ENCODE assay signal across 23 cellular contexts in the genomic region with DNA sequence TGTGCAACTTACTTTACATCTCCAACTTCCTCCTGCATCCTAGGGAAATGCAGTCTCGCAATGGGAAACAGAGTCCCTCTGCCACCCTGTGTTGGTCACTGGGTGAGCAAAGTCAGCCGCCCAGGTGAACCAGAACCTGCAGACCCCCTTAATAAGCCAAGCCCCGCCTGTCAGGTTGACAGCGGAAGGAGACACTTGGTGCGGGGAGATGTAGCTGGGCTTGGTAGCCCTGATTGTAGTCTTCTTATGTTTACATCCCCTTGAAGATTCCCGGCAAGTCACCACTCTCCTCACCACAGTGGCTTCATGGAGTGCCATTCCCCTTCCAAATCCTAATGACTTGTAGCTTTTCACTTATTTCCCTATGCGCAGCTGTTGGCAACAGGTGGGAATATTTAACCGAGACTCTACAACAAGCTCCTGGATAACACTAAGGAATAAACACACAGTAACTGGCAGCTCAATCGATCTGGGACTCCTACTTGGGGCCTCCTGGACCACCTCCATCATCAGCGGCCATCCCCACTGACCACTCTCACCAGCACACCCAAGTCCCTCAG. TPM values are rescaled to one million over a fixed set of nuclear protein-coding genes. Genes with fewer than 3 reads are reported as not detected.
"Had no signal": no experiment of that assay in that cellular context is flagged by ENCODE, and none has a peak within 500 bp of the region (broad histone marks: within the 10 kb centered on the region; RNA-seq: fewer than 3 reads in every experiment).

No MANE protein-coding gene starts in this region.

- H2AFZ ChIP-seq: parathyroid adenoma had no signal

- DNase-seq: heart left ventricle; hypothalamus; immature natural killer cell; kidney; left colon; left lung; lower lobe of right lung; naive thymus-derived CD4-positive, alpha-beta T cell; retina; right cardiac atrium; small intestine; spleen; stimulated activated CD4-positive, alpha-beta T cell treated with anti-CD3 and anti-CD28 coated beads, Interleukin-4, amount 100 ng/mL, for 24 hours; stimulated activated naive CD4-positive, alpha-beta T cell treated with Interleukin-2 at 50 U/mL for 16 hours; stimulated activated naive CD8-positive, alpha-beta T cell treated with anti-CD3 and anti-CD28 coated beads, Interleukin-15, amount 100 ng/mL, for 72 hours; substantia nigra had no signal

- H3K4me1 ChIP-seq: heart left ventricle, left lung, lower lobe of right lung, parathyroid adenoma, prostate gland, spleen, tibial nerve had no signal

- H3K9ac ChIP-seq: parathyroid adenoma had no signal

- H3K27me3 ChIP-seq: left lung, spleen, tibial nerve had no signal

- H3K4me3 ChIP-seq: heart left ventricle, left lung, lower lobe of right lung, prostate gland, spleen, tibial nerve had no signal

- H3K79me2 ChIP-seq: parathyroid adenoma had no signal

- H3K36me3 ChIP-seq: heart left ventricle, left lung, lower lobe of right lung, prostate gland, spleen, tibial nerve had no signal

- H3K27ac ChIP-seq: heart left ventricle, left lung, lower lobe of right lung, parathyroid adenoma, prostate gland, spleen, tibial nerve had no signal

- ATAC-seq: heart left ventricle; left colon; left lung; lower lobe of right lung; naive thymus-derived CD4-positive, alpha-beta T cell; right cardiac atrium; sciatic nerve; stimulated activated effector memory CD8-positive, alpha-beta T cell treated with anti-CD3 and anti-CD28 coated beads, Interleukin-12 subunit alpha, Interleukin-12 subunit beta, amount 100 ng/mL, for 72 hours; stimulated activated naive CD8-positive, alpha-beta T cell treated with anti-CD3 and anti-CD28 coated beads, Interleukin-15, amount 100 ng/mL, for 72 hours had no signal

- H3K9me3 ChIP-seq: heart left ventricle, left lung, lower lobe of right lung, prostate gland, tibial nerve had no signal

RNA-seq across cellular contexts. Expression of a gene that starts 17.7 kb away (rescaled TPM):
- total RNA-seq: mononuclear cell; natural killer cell treated with Interleukin-12 subunit alpha and Interleukin-12 subunit beta and Interleukin-15 and Interleukin-18, amount 100 ng/mL, for 72 hours had no signal
- polyA plus RNA-seq: immature natural killer cell; naive thymus-derived CD4-positive, alpha-beta T cell had no signal
